8 cellular contexts compared by ENCODE assay signal in genomic region chr1:23168462-23169218, GRCh38. TPM values are rescaled to one million over a fixed set of nuclear protein-coding genes. Genes with fewer than 3 reads are reported as not detected.
A peak's percentile ranks its signal among the peaks of the same experiment; 100 is the strongest.
DNase-seq lines count a peak whose midpoint lies in the region; ATAC-seq and TF ChIP-seq lines count a peak whose summit lies in the region.

TSS of gene LUZP1 (minus strand) at chr1:23168856.

- ATAC-seq in HG02571 (IDR thresholded peaks at IDR 0.05; ENCODE audit: unreplicated experiment) (peak; percentile 73), body of pancreas (peak; percentile 90), sciatic nerve (peak; percentile 98), HG03565 (IDR thresholded peaks at IDR 0.05; ENCODE audit: unreplicated experiment) (no peak)

- H3K27ac ChIP-seq in body of pancreas, result peak within 1 kb of the TSS; percentile 79 to 94 (median 82)

- peak; percentile 79 to 86 (median 82) for TF ChIP-seq POLR2A in body of pancreas (IDR thresholded peaks at IDR 0.05)

- TF ChIP-seq CTCF in body of pancreas (IDR thresholded peaks at IDR 0.05), result no peak

- in situ Hi-C loops in G401 (cut with HindIII; ENCODE audit: low sequenced_read_pairs), result no loop called here

- peaks cover 8% of the 10 kb centered on the region for H3K4me1 ChIP-seq in body of pancreas

- DNase-seq in G401 (ENCODE audit: low spot score), result peak; percentile 91
- peak; percentile 35 for DNase-seq in NCI-H2029 treated with DMSO at 0.1 percent for 48 hours (lab: John Stamatoyannopoulos, UW)
- peak; percentile 92 for DNase-seq in UCSD-AML1 (lab: John Stamatoyannopoulos, UW; ENCODE audit: unreplicated experiment)
- peak; percentile 82 to 89 (median 88) for DNase-seq in body of pancreas
- peak; percentile 38 to 96 (median 87) for DNase-seq in hypothalamus (lab: John Stamatoyannopoulos, UW)
- DNase-seq in sciatic nerve (ENCODE audit: low spot score), result peak; percentile 97

- 8 to 17% methylated on average over 31 to 50 of the region's 56 CpGs for WGBS in body of pancreas, 2 donors

- no peaks in the 10 kb centered on the region for H3K9me3 ChIP-seq in body of pancreas

- peak within 1 kb of the TSS; percentile 88 to 92 for H3K4me3 ChIP-seq in body of pancreas

- no peaks in the 10 kb centered on the region for H3K36me3 ChIP-seq in body of pancreas (replicated peaks in 1 of 2; ENCODE audit: insufficient read depth in 1 of 2, low read depth in 2 of 2)

- H3K27me3 ChIP-seq in body of pancreas, result no peaks in the 10 kb centered on the region

- intact Hi-C loops in body of pancreas (cut with DNase I) (no loop called here), sciatic nerve (cut with DNase I) (no loop called here)

RNA-seq across cellular contexts. Expression of gene LUZP1, which starts in this region (rescaled TPM):
- 18.4 and 34.8 TPM in 2 replicates for total RNA-seq in G401 (2014; rRNA removed; shearing (Covaris generic))
- total RNA-seq in body of pancreas (1 to 10 TPM; 4.6 to 8.0 TPM), sciatic nerve (38.2 TPM)

Comparison
In these comparisons a context has a peak if more than half of its experiments do, and no peak if none do; other contexts are left out.
1. DNase-seq: peak in every context shown above with its lines; median percentile 97 in sciatic nerve; 92 in UCSD-AML1; 91 in G401; 88 in body of pancreas; 87 in hypothalamus; 35 in NCI-H2029 treated with DMSO at 0.1 percent for 48 hours.